In genomic region chr9:91896513-91897121, GRCh38 we compare ENCODE assay signal across 9 cellular contexts. TPM values are rescaled to one million over a fixed set of nuclear protein-coding genes. Genes with fewer than 3 reads are reported as not detected.
DNase-seq lines count a peak whose midpoint lies in the region; ATAC-seq and TF ChIP-seq lines count a peak whose summit lies in the region.
"Had no signal": no experiment of that assay in that cellular context is flagged by ENCODE, and none has a peak within 500 bp of the region (broad histone marks: within the 10 kb centered on the region; RNA-seq: fewer than 3 reads in every experiment).

No MANE protein-coding gene starts in this region.

- ATAC-seq in GM21786 (IDR thresholded peaks at IDR 0.05; ENCODE audit: unreplicated experiment): no peak
- ATAC-seq in GM21423 (IDR thresholded peaks at IDR 0.05; ENCODE audit: unreplicated experiment): no peak

- H3K9me3 ChIP-seq in mesodermal cell (ENCODE audit: control insufficient read depth, low read length): no peaks in the 10 kb centered on the region

- H3K36me3 ChIP-seq in mesodermal cell (ENCODE audit: control insufficient read depth, insufficient read depth, low read length): no peaks in the 10 kb centered on the region

- no peak for TF ChIP-seq CTCF in AG09309 (IDR thresholded peaks at IDR 0.05; ENCODE audit: control insufficient read depth, insufficient read depth, low read depth, low read length, missing control alignments)
- no peak for TF ChIP-seq CTCF in epithelial cell of proximal tubule (conservative IDR thresholded peaks at IDR 0.05; ENCODE audit: low read depth, low read length)

- no peak overlapping the region for H3K4me3 ChIP-seq in AG09309 (ENCODE audit: control insufficient read depth, low read depth, low read length)
- no peak overlapping the region for H3K4me3 ChIP-seq in epithelial cell of proximal tubule (ENCODE audit: low read depth, low read length)
- no peak overlapping the region for H3K4me3 ChIP-seq in mesodermal cell (ENCODE audit: extremely low read depth, insufficient read depth, low read length, poor library complexity, severe bottlenecking)

- H3K27ac ChIP-seq in mesodermal cell (ENCODE audit: low read depth, low read length, severe bottlenecking): peak overlapping the region; percentile 75

- in situ Hi-C loops in G401 (cut with HindIII; ENCODE audit: low sequenced_read_pairs): no loop called here

- DNase-seq in AG09309 (ENCODE audit: low read depth) (peak; percentile 72), NCI-H226 (peak; percentile 78), epithelial cell of proximal tubule (ENCODE audit: low read depth) (peak; percentile 51), G401 (ENCODE audit: low spot score) (no peak), RKO (ENCODE audit: low spot score) (no peak)
- DNase-seq: effector memory CD4-positive, alpha-beta T cell had no signal

- WGBS in mesodermal cell (ENCODE audit: insufficient coverage in 2 of 2), 2 experiments: 60 to 100% methylated on average over 2 to 5 of the region's 11 CpGs

- peaks cover 17% of the 10 kb centered on the region for H3K4me1 ChIP-seq in mesodermal cell (ENCODE audit: control insufficient read depth, insufficient read depth, low read length, poor library complexity, severe bottlenecking)

RNA-seq across cellular contexts. Expression of gene ROR2, which starts 53.4 kb away (rescaled TPM):
- total RNA-seq in epithelial cell of proximal tubule: 0.58 and 3.1 TPM in 2 replicates
- polyA plus RNA-seq in mesodermal cell (2013, experiment 1 of 2): 10.1 TPM
- 9.2 TPM for polyA plus RNA-seq in mesodermal cell (2013, experiment 2 of 2)
- 1.4 and 3.2 TPM in 2 replicates for total RNA-seq in G401 (2014; rRNA removed; shearing (Covaris generic))

Comparison
In these comparisons a context has a peak if more than half of its experiments do, and no peak if none do; other contexts are left out.
1. DNase-seq: peak in AG09309 (single experiment), NCI-H226 (single experiment) and epithelial cell of proximal tubule (single experiment); none in G401 (single experiment) and RKO (single experiment).